ENCODE assay signal across 21 cellular contexts in genomic region chr11:127259118-127259517, GRCh38.
"Had no signal": no experiment of that assay in that cellular context is flagged by ENCODE, and none has a peak within 500 bp of the region (broad histone marks: within the 10 kb centered on the region; RNA-seq: fewer than 3 reads in every experiment).

No MANE protein-coding gene starts in this region.

- H3K4me1 ChIP-seq: esophagus squamous epithelium, gastroesophageal sphincter, lower lobe of right lung, pancreas, uterus had no signal

- H3K36me3 ChIP-seq: esophagus squamous epithelium, gastroesophageal sphincter, left ventricle myocardium inferior, lower lobe of right lung, pancreas, uterus had no signal

- H3K36me3 Mint-ChIP-seq: natural killer cell treated with Interleukin-12 subunit alpha and Interleukin-12 subunit beta and Interleukin-15 and Interleukin-18, amount 100 ng/mL, for 72 hours had no signal

- H3K4me3 Mint-ChIP-seq: effector memory CD8-positive, alpha-beta T cell; natural killer cell treated with Interleukin-12 subunit alpha and Interleukin-12 subunit beta and Interleukin-15 and Interleukin-18, amount 100 ng/mL, for 72 hours had no signal

- H3K27me3 Mint-ChIP-seq: effector memory CD8-positive, alpha-beta T cell had no signal

- H3K27me3 ChIP-seq: esophagus squamous epithelium, gastroesophageal sphincter, uterus had no signal

- H3K9me3 ChIP-seq: esophagus squamous epithelium, gastroesophageal sphincter, left ventricle myocardium inferior, lower lobe of right lung, pancreas, uterus had no signal

- DNase-seq: effector memory CD8-positive, alpha-beta T cell; esophagus squamous epithelium; foreskin fibroblast; glutamatergic neuron; kidney; left cardiac atrium; left ventricle myocardium inferior; lower lobe of right lung; mesenchymal stem cell; midbrain; occipital lobe; pancreas; right cardiac atrium; small intestine; stimulated activated CD4-positive, alpha-beta T cell treated with anti-CD3 and anti-CD28 coated beads, Interleukin-12 subunit alpha, Interleukin-12 subunit beta, amount 100 ng/mL, for 4 hours; stimulated activated naive CD4-positive, alpha-beta T cell treated with Interleukin-2 at 50 U/mL for 16 hours; trophoblast cell; uterus had no signal

- H3K4me3 ChIP-seq: esophagus squamous epithelium, gastroesophageal sphincter, left ventricle myocardium inferior, lower lobe of right lung, pancreas, uterus had no signal

- H3K27ac Mint-ChIP-seq: effector memory CD8-positive, alpha-beta T cell; natural killer cell treated with Interleukin-12 subunit alpha and Interleukin-12 subunit beta and Interleukin-15 and Interleukin-18, amount 100 ng/mL, for 72 hours; progenitor cell of endocrine pancreas had no signal

- H3K27ac ChIP-seq: esophagus squamous epithelium, gastroesophageal sphincter, left ventricle myocardium inferior, lower lobe of right lung, pancreas, uterus had no signal

- ATAC-seq: effector memory CD8-positive, alpha-beta T cell; gastroesophageal sphincter; left cardiac atrium; lower lobe of right lung; natural killer cell treated with Interleukin-12 subunit alpha and Interleukin-12 subunit beta and Interleukin-15 and Interleukin-18, amount 100 ng/mL, for 72 hours; pancreas; right cardiac atrium had no signal
